ENCODE assay signal across 4 cellular contexts in the genomic region with DNA sequence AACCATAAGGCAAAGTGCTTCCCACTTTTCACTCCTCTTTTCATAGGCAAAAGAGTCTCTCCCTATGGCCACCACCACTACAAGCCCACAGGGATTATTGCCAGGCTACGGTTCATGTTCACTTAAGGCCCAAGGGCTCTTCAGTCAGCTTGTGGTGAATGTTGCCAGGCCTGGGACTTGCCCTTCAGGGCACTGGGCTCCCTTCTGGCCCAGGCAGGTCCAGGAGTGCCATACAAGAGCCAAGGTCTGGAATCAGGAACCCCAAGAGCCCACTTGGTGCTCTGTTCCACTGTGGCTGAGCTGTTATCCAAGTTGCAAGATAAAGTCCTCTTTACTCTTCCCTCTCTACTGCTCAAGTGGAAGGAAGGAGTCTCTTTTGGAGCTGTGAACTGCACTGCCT.
"Had no signal": no experiment of that assay in that cellular context is flagged by ENCODE, and none has a peak within 500 bp of the region (broad histone marks: within the 10 kb centered on the region; RNA-seq: fewer than 3 reads in every experiment).

No MANE protein-coding gene starts in this region.

- H3K4me2 ChIP-seq: GM23338 had no signal

- DNase-seq: H9, HCEC 1CT, IMR-90 had no signal

- H2AFZ ChIP-seq: GM23338 had no signal

- H3K4me3 Mint-ChIP-seq: GM23338, H9 had no signal

- ATAC-seq: GM23338 had no signal

- H3K4me1 Mint-ChIP-seq: GM23338, H9 had no signal

- H3K4me3 ChIP-seq: GM23338 had no signal

- H3K27ac Mint-ChIP-seq: GM23338, H9 had no signal
